Comparison of ENCODE assay signal across 1 cellular context in the genomic region with DNA sequence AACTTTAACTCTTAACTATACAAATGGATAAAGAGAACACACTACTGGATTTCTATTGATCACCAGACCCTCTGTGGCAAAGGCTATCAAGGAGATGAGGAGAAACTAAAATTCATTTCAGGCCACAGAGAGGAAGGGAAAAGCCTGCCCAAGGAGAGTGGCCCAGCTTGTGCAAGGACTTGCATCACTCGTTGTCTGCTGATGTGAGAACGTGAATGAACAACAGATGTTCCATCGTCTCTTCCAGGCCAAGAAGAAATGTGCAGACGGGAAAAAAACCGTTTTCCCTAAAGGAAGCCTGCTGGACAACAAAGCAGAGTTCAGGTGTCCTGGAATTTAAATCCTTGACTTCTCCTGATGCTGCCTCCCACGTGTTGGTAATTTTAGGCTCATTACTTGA.
TF ChIP-seq lines count a peak whose summit lies in the region.

No MANE protein-coding gene starts in this region.

TF ChIP-seq in IMR-90, 13 proteins besides CTCF, POLR2A, EP300 and RAD21 (continued from another document):
- TF ChIP-seq, protein P1, sequence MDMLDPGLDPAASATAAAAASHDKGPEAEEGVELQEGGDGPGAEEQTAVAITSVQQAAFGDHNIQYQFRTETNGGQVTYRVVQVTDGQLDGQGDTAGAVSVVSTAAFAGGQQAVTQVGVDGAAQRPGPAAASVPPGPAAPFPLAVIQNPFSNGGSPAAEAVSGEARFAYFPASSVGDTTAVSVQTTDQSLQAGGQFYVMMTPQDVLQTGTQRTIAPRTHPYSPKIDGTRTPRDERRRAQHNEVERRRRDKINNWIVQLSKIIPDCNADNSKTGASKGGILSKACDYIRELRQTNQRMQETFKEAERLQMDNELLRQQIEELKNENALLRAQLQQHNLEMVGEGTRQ (IDR thresholded peaks at IDR 0.05; ENCODE audit: low read depth, low read length), result no peak
- TF ChIP-seq CHD1 (IDR thresholded peaks at IDR 0.05; ENCODE audit: low read depth, low read length) (no peak), SMC3 (IDR thresholded peaks at IDR 0.05; ENCODE audit: low read depth, low read length) (no peak), MAFK (IDR thresholded peaks at IDR 0.05; ENCODE audit: low read depth, low read length) (no peak), RCOR1 (IDR thresholded peaks at IDR 0.05; ENCODE audit: insufficient replicate concordance, low read length) (no peak), MAZ (IDR thresholded peaks at IDR 0.05; ENCODE audit: borderline replicate concordance, low read depth, low read length) (no peak), NFE2L2 (IDR thresholded peaks at IDR 0.05; ENCODE audit: low read depth, low read length) (no peak), RFX5 (IDR thresholded peaks at IDR 0.05; ENCODE audit: low read depth, low read length) (no peak), CEBPB (IDR thresholded peaks at IDR 0.05; ENCODE audit: low read depth, low read length) (no peak)
TF ChIP-seq in IMR-90: peak in this region for 0.
